8 cellular contexts compared by ENCODE assay signal in genomic region chr17:2406903-2407790, GRCh38. TPM values are rescaled to one million over a fixed set of nuclear protein-coding genes. Genes with fewer than 3 reads are reported as not detected.
A peak's percentile ranks its signal among the peaks of the same experiment; 100 is the strongest.
DNase-seq lines count a peak whose midpoint lies in the region; FAIRE-seq and TF ChIP-seq lines count a peak whose summit lies in the region.
"Had no signal": no experiment of that assay in that cellular context is flagged by ENCODE, and none has a peak within 500 bp of the region (broad histone marks: within the 10 kb centered on the region; RNA-seq: fewer than 3 reads in every experiment).

No MANE protein-coding gene starts in this region.

- no peaks in the 10 kb centered on the region for H3K9me1 ChIP-seq in keratinocyte (ENCODE audit: control insufficient read depth, extremely low read depth, insufficient read depth, low read length)

- H3K4me1 ChIP-seq in keratinocyte (ENCODE audit: control insufficient read depth, extremely low read depth, insufficient read depth, low read length), result peaks cover 50% of the 10 kb centered on the region

- peak; percentile 91 for DNase-seq in HS-5 (ENCODE audit: low read depth)
- peak; percentile 86 for DNase-seq in amniotic stem cell (lab: John Stamatoyannopoulos, UW)
- no peak for DNase-seq in keratinocyte (ENCODE audit: low read depth, low spot score)
- peak; percentile 90 for DNase-seq in stromal cell of bone marrow (ENCODE audit: low read depth)
- DNase-seq in mesenteric fat pad (ENCODE audit: low spot score), result no peak
- DNase-seq in NCI-H82 (lab: John Stamatoyannopoulos, UW), result no peak
- no peak for DNase-seq in DMS153 (lab: John Stamatoyannopoulos, UW)

- H3K79me2 ChIP-seq in keratinocyte (ENCODE audit: control insufficient read depth, insufficient read depth, low read length), result no peaks in the 10 kb centered on the region

- peak overlapping the region; percentile 55 for H2AFZ ChIP-seq in keratinocyte (ENCODE audit: control insufficient read depth, low read length)

- H3K9me3 ChIP-seq in keratinocyte (ENCODE audit: control insufficient read depth, low read depth, low read length), result no peaks in the 10 kb centered on the region

- peak in 1 of 3 experiments; percentile 14 for TF ChIP-seq CTCF in keratinocyte (optimal IDR thresholded peaks at IDR 0.05 in 1 of 3, IDR thresholded peaks at IDR 0.05 in 1 of 3, conservative IDR thresholded peaks at IDR 0.05 in 1 of 3; ENCODE audit: extremely low read depth in 1 of 3, insufficient read depth in 2 of 3, low read length in 3 of 3)

- H3K27me3 ChIP-seq in keratinocyte (ENCODE audit: control insufficient read depth, extremely low read depth, insufficient read depth, low read length), result no peaks in the 10 kb centered on the region

- dilution Hi-C loops in keratinocyte (cut with MboI; ENCODE audit: extremely low pct_ligation_motif_present, low sequenced_read_pairs), result no loop called here

- H3K4me3 ChIP-seq in keratinocyte (ENCODE audit: control insufficient read depth in 2 of 3, extremely low read depth in 1 of 3, insufficient read depth in 2 of 3, low read depth in 1 of 3, low read length in 3 of 3), result peak overlapping the region in 1 of 3 experiments; percentile 12

- no peaks in the 10 kb centered on the region for H4K20me1 ChIP-seq in keratinocyte (ENCODE audit: control insufficient read depth, extremely low read depth, insufficient read depth, low read length)

- peak overlapping the region; percentile 77 for H3K9ac ChIP-seq in keratinocyte (ENCODE audit: control insufficient read depth, extremely low read depth, insufficient read depth, low read length)
- H3K9ac ChIP-seq: KMS-11 had no signal

- H3K27ac ChIP-seq in keratinocyte (ENCODE audit: control insufficient read depth, insufficient read depth, low read length), result peak overlapping the region; percentile 97
- H3K27ac ChIP-seq: KMS-11 had no signal

- FAIRE-seq in keratinocyte (lab: Jason Lieb, UNC), result peak; percentile 98

- no peaks in the 10 kb centered on the region for H3K36me3 ChIP-seq in keratinocyte (ENCODE audit: control insufficient read depth in 2 of 2, extremely low read depth in 1 of 2, insufficient read depth in 2 of 2, low read length in 2 of 2)

- H3K4me2 ChIP-seq in keratinocyte (ENCODE audit: control insufficient read depth, extremely low read depth, insufficient read depth, low read depth, low read length), result peak overlapping the region; percentile 68
- H3K4me2 ChIP-seq: KMS-11 had no signal

RNA-seq across cellular contexts. Expression of gene MNT, which starts 6.3 kb away (rescaled TPM):
- 2.0 to 3.6 TPM (median 2.3 TPM) in 3 replicates for polyA plus RNA-seq in keratinocyte
- polyA plus RNA-seq in keratinocyte (2011; ENCODE audit: low read depth), result 12.9 TPM
- 1.3 and 2.4 TPM in 2 replicates for polyA plus RNA-seq in keratinocyte (2011; cell fraction: cytosol; rRNA removed)
- polyA plus RNA-seq in keratinocyte (2011; cell fraction: nucleus; rRNA removed), result 12.2 and 20.7 TPM in 2 replicates
- polyA plus RNA-seq in keratinocyte (2012; ENCODE audit: low replicate concordance), result 10.4 and 16.5 TPM in 2 replicates
- polyA minus RNA-seq in keratinocyte, result 3.8 to 8.5 TPM (median 4.9 TPM) in 3 replicates
- 10.0 TPM for polyA minus RNA-seq in keratinocyte (2011; cell fraction: cytosol; rRNA and poly(A)+ RNA removed)
- 7.6 and 10.6 TPM in 2 replicates for polyA minus RNA-seq in keratinocyte (2011; cell fraction: nucleus; rRNA and poly(A)+ RNA removed)
- 34.9 TPM for total RNA-seq in mesenteric fat pad

Comparison
In these comparisons a context has a peak if more than half of its experiments do, and no peak if none do; other contexts are left out.
1. DNase-seq: peak in HS-5 (single experiment), amniotic stem cell (single experiment) and stromal cell of bone marrow (single experiment); none in keratinocyte (single experiment), mesenteric fat pad (single experiment), NCI-H82 (single experiment) and DMS153 (single experiment).